In genomic region chr14:88002421-88002820, GRCh38 we compare ENCODE assay signal across 12 cellular contexts. TPM values are rescaled to one million over a fixed set of nuclear protein-coding genes. Genes with fewer than 3 reads are reported as not detected.
DNase-seq lines count a peak whose midpoint lies in the region; ATAC-seq and TF ChIP-seq lines count a peak whose summit lies in the region.
"Had no signal": no experiment of that assay in that cellular context is flagged by ENCODE, and none has a peak within 500 bp of the region (broad histone marks: within the 10 kb centered on the region; RNA-seq: fewer than 3 reads in every experiment).

No MANE protein-coding gene starts in this region.

- no peaks in the 10 kb centered on the region for H3K9me3 Mint-ChIP-seq in activated CD8-positive, alpha-beta memory T cell treated with anti-CD3 and anti-CD28 coated beads, Interleukin-2, amount 10 ng/mL, durations not matched to agents 7 days and 5 days (ENCODE audit: low read depth)
- no peaks in the 10 kb centered on the region for H3K9me3 Mint-ChIP-seq in activated naive CD8-positive, alpha-beta T cell treated with anti-CD3 and anti-CD28 coated beads, Interleukin-2, amount 10 ng/mL, durations not matched to agents 7 days and 5 days
- H3K9me3 Mint-ChIP-seq in stimulated activated naive CD8-positive, alpha-beta T cell treated with anti-CD3 and anti-CD28 coated beads, Interleukin-15, amount 100 ng/mL, for 72 hours = peaks cover 0 to 6% of the 10 kb centered on the region in 2 donors
- no peaks in the 10 kb centered on the region for H3K9me3 Mint-ChIP-seq in mesothelial cell of epicardium
- H3K9me3 Mint-ChIP-seq: type B pancreatic cell had no signal

- H3K4me3 Mint-ChIP-seq in activated CD8-positive, alpha-beta memory T cell treated with anti-CD3 and anti-CD28 coated beads, Interleukin-2, amount 10 ng/mL, durations not matched to agents 7 days and 5 days = peak overlapping the region; percentile 1
- peak overlapping the region; percentile 80 for H3K4me3 Mint-ChIP-seq in activated naive CD8-positive, alpha-beta T cell treated with anti-CD3 and anti-CD28 coated beads, Interleukin-2, amount 10 ng/mL, durations not matched to agents 7 days and 5 days
- peak overlapping the region; percentile 73 to 74 for H3K4me3 Mint-ChIP-seq in stimulated activated naive CD8-positive, alpha-beta T cell treated with anti-CD3 and anti-CD28 coated beads, Interleukin-15, amount 100 ng/mL, for 72 hours
- no peak overlapping the region for H3K4me3 Mint-ChIP-seq in mesothelial cell of epicardium
- H3K4me3 Mint-ChIP-seq: type B pancreatic cell had no signal

- TF ChIP-seq CTCF in mesothelial cell of epicardium (IDR thresholded peaks at IDR 0.05; ENCODE audit: unreplicated experiment) = no peak

- ATAC-seq in activated CD8-positive, alpha-beta memory T cell treated with anti-CD3 and anti-CD28 coated beads, Interleukin-2, amount 10 ng/mL, durations not matched to agents 7 days and 5 days = no peak
- ATAC-seq in activated naive CD8-positive, alpha-beta T cell treated with anti-CD3 and anti-CD28 coated beads, Interleukin-2, amount 10 ng/mL, durations not matched to agents 7 days and 5 days (ENCODE audit: low read depth) = peak; percentile 64
- ATAC-seq in stimulated activated naive CD8-positive, alpha-beta T cell treated with anti-CD3 and anti-CD28 coated beads, Interleukin-15, amount 100 ng/mL, for 72 hours = peak; percentile 64
- no peak for ATAC-seq in GM19397 (IDR thresholded peaks at IDR 0.05; ENCODE audit: unreplicated experiment)

- CTCF ChIA-PET in activated CD8-positive, alpha-beta memory T cell treated with anti-CD3 and anti-CD28 coated beads, Interleukin-2, amount 10 ng/mL, durations not matched to agents 7 days and 5 days (lab: Charles Lee) = interaction anchor here (0.8 to 5.5 kb wide), 2 partner anchors 9 to 10 kb away, joined by 3 to 47 read pairs; partner anchors contain the start of gene GALC

- DNase-seq in activated CD8-positive, alpha-beta memory T cell treated with anti-CD3 and anti-CD28 coated beads, Interleukin-2, amount 10 ng/mL, durations not matched to agents 7 days and 5 days = peak; percentile 51
- DNase-seq in activated CD8-positive, alpha-beta memory T cell treated with anti-CD3 and anti-CD28 coated beads for 24 hours = no peak
- peak; percentile 88 for DNase-seq in MV-4-11 (lab: John Stamatoyannopoulos, UW)
- no peak for DNase-seq in activated naive CD8-positive, alpha-beta T cell treated with anti-CD3 and anti-CD28 coated beads, Interleukin-2, amount 10 ng/mL, durations not matched to agents 7 days and 5 days
- peak in 1 of 2 donors; percentile 61 for DNase-seq in stimulated activated naive CD8-positive, alpha-beta T cell treated with anti-CD3 and anti-CD28 coated beads, Interleukin-15, amount 100 ng/mL, for 72 hours
- DNase-seq in mesothelial cell of epicardium (ENCODE audit: low spot score in 2 of 2, unreplicated experiment in 2 of 2) = no peak
- no peak for DNase-seq in stimulated activated CD4-positive, alpha-beta T cell treated with anti-CD3 and anti-CD28 coated beads, Interleukin-12 subunit alpha, Interleukin-12 subunit beta, amount 100 ng/mL, for 4 hours
- DNase-seq: NCI-H1092, NCI-H748 treated with DMSO at 0.1 percent for 48 hours had no signal

- peak overlapping the region; percentile 76 for H3K27ac Mint-ChIP-seq in activated CD8-positive, alpha-beta memory T cell treated with anti-CD3 and anti-CD28 coated beads, Interleukin-2, amount 10 ng/mL, durations not matched to agents 7 days and 5 days
- peak overlapping the region; percentile 95 for H3K27ac Mint-ChIP-seq in activated naive CD8-positive, alpha-beta T cell treated with anti-CD3 and anti-CD28 coated beads, Interleukin-2, amount 10 ng/mL, durations not matched to agents 7 days and 5 days
- H3K27ac Mint-ChIP-seq in stimulated activated naive CD8-positive, alpha-beta T cell treated with anti-CD3 and anti-CD28 coated beads, Interleukin-15, amount 100 ng/mL, for 72 hours = peak overlapping the region; percentile 89 to 96
- H3K27ac Mint-ChIP-seq in mesothelial cell of epicardium = no peak overlapping the region
- H3K27ac Mint-ChIP-seq: type B pancreatic cell had no signal

- H3K36me3 Mint-ChIP-seq in activated CD8-positive, alpha-beta memory T cell treated with anti-CD3 and anti-CD28 coated beads, Interleukin-2, amount 10 ng/mL, durations not matched to agents 7 days and 5 days = peaks cover 17% of the 10 kb centered on the region
- peaks cover 26% of the 10 kb centered on the region for H3K36me3 Mint-ChIP-seq in activated naive CD8-positive, alpha-beta T cell treated with anti-CD3 and anti-CD28 coated beads, Interleukin-2, amount 10 ng/mL, durations not matched to agents 7 days and 5 days
- no peaks in the 10 kb centered on the region for H3K36me3 Mint-ChIP-seq in mesothelial cell of epicardium
- H3K36me3 Mint-ChIP-seq: type B pancreatic cell had no signal

- no peaks in the 10 kb centered on the region for H3K27me3 Mint-ChIP-seq in activated CD8-positive, alpha-beta memory T cell treated with anti-CD3 and anti-CD28 coated beads, Interleukin-2, amount 10 ng/mL, durations not matched to agents 7 days and 5 days
- no peaks in the 10 kb centered on the region for H3K27me3 Mint-ChIP-seq in activated naive CD8-positive, alpha-beta T cell treated with anti-CD3 and anti-CD28 coated beads, Interleukin-2, amount 10 ng/mL, durations not matched to agents 7 days and 5 days
- H3K27me3 Mint-ChIP-seq in stimulated activated naive CD8-positive, alpha-beta T cell treated with anti-CD3 and anti-CD28 coated beads, Interleukin-15, amount 100 ng/mL, for 72 hours = no peaks in the 10 kb centered on the region
- H3K27me3 Mint-ChIP-seq in mesothelial cell of epicardium (ENCODE audit: low read depth) = no peaks in the 10 kb centered on the region

- H3K4me1 Mint-ChIP-seq in activated CD8-positive, alpha-beta memory T cell treated with anti-CD3 and anti-CD28 coated beads, Interleukin-2, amount 10 ng/mL, durations not matched to agents 7 days and 5 days = peaks cover 47% of the 10 kb centered on the region
- peaks cover 48% of the 10 kb centered on the region for H3K4me1 Mint-ChIP-seq in activated naive CD8-positive, alpha-beta T cell treated with anti-CD3 and anti-CD28 coated beads, Interleukin-2, amount 10 ng/mL, durations not matched to agents 7 days and 5 days
- peaks cover 61% of the 10 kb centered on the region for H3K4me1 Mint-ChIP-seq in stimulated activated naive CD8-positive, alpha-beta T cell treated with anti-CD3 and anti-CD28 coated beads, Interleukin-15, amount 100 ng/mL, for 72 hours
- H3K4me1 Mint-ChIP-seq in mesothelial cell of epicardium = no peaks in the 10 kb centered on the region

- POLR2A ChIA-PET in activated naive CD8-positive, alpha-beta T cell treated with anti-CD3 and anti-CD28 coated beads, Interleukin-2, amount 10 ng/mL, durations not matched to agents 7 days and 5 days (lab: Charles Lee) = interaction anchor here (8.5 kb wide), 1 partner anchor 9 kb away, joined by 169 read pairs; the partner anchor contains the start of gene GALC

RNA-seq across cellular contexts. Expression of gene GPR65, which starts 2.5 kb away (rescaled TPM):
- total RNA-seq in activated CD8-positive, alpha-beta memory T cell treated with anti-CD3 and anti-CD28 coated beads, Interleukin-2, amount 10 ng/mL, durations not matched to agents 7 days and 5 days = 10 to 100 TPM; 17.2 to 21.1 TPM
- total RNA-seq in activated naive CD8-positive, alpha-beta T cell treated with anti-CD3 and anti-CD28 coated beads, Interleukin-2, amount 10 ng/mL, durations not matched to agents 7 days and 5 days = 10 to 100 TPM; 23.2 to 23.6 TPM
- not detected in 3 replicates for total RNA-seq in mesothelial cell of epicardium
- total RNA-seq: osteocyte had no signal

RNA-seq across cellular contexts. Expression of gene GALC, which starts 9.4 kb away (rescaled TPM):
- 10 to 100 TPM; 20.6 to 25.7 TPM for total RNA-seq in activated CD8-positive, alpha-beta memory T cell treated with anti-CD3 and anti-CD28 coated beads, Interleukin-2, amount 10 ng/mL, durations not matched to agents 7 days and 5 days
- total RNA-seq in activated naive CD8-positive, alpha-beta T cell treated with anti-CD3 and anti-CD28 coated beads, Interleukin-2, amount 10 ng/mL, durations not matched to agents 7 days and 5 days = 10 to 100 TPM; 24.7 to 28.2 TPM
- 26.2 to 29.9 TPM (median 27.1 TPM) in 3 replicates for total RNA-seq in mesothelial cell of epicardium

Comparison
In these comparisons a context has a peak if more than half of its experiments do, and no peak if none do; other contexts are left out.
1. DNase-seq: peak in activated CD8-positive, alpha-beta memory T cell treated with anti-CD3 and anti-CD28 coated beads, Interleukin-2, amount 10 ng/mL, durations not matched to agents 7 days and 5 days (single experiment) and MV-4-11 (single experiment); none in activated CD8-positive, alpha-beta memory T cell treated with anti-CD3 and anti-CD28 coated beads for 24 hours (single experiment), activated naive CD8-positive, alpha-beta T cell treated with anti-CD3 and anti-CD28 coated beads, Interleukin-2, amount 10 ng/mL, durations not matched to agents 7 days and 5 days (single experiment), mesothelial cell of epicardium (0 of 2) and stimulated activated CD4-positive, alpha-beta T cell treated with anti-CD3 and anti-CD28 coated beads, Interleukin-12 subunit alpha, Interleukin-12 subunit beta, amount 100 ng/mL, for 4 hours (single experiment).
2. ATAC-seq: peak in activated naive CD8-positive, alpha-beta T cell treated with anti-CD3 and anti-CD28 coated beads, Interleukin-2, amount 10 ng/mL, durations not matched to agents 7 days and 5 days (single experiment) and stimulated activated naive CD8-positive, alpha-beta T cell treated with anti-CD3 and anti-CD28 coated beads, Interleukin-15, amount 100 ng/mL, for 72 hours (single experiment); none in activated CD8-positive, alpha-beta memory T cell treated with anti-CD3 and anti-CD28 coated beads, Interleukin-2, amount 10 ng/mL, durations not matched to agents 7 days and 5 days (single experiment) and GM19397 (single experiment).
3. RNA of gene GPR65, which starts 2.5 kb away (total RNA-seq): 23.2 to 23.6 TPM in activated naive CD8-positive, alpha-beta T cell treated with anti-CD3 and anti-CD28 coated beads, Interleukin-2, amount 10 ng/mL, durations not matched to agents 7 days and 5 days and 17.2 to 21.1 TPM in activated CD8-positive, alpha-beta memory T cell treated with anti-CD3 and anti-CD28 coated beads, Interleukin-2, amount 10 ng/mL, durations not matched to agents 7 days and 5 days; not detected in mesothelial cell of epicardium; every median in the first group is over 10 times any median in the second.